1 cellular context compared by ENCODE assay signal in the genomic region with DNA sequence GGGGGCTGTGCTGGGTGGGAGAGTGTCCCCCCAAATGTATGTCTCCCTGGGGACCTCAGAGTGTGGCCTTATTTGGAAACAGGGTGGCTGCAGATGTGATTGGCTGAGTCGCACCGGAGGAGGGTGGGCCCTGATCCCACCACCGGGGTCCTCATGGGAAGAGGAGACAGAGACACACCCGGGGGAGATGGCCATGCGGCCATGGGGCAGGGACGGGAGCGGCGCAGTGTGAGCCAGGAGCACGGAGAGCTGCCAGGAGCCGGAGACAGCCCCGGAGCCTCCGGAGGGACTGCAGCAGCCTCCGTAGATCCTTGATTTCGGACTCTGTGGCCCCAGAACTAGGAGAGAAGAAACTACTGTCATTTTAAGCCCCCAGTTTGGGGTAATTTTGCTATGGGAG.
TF ChIP-seq lines count a peak whose summit lies in the region.

No MANE protein-coding gene starts in this region.

TF ChIP-seq in HepG2, 621 proteins besides CTCF, POLR2A, EP300 and RAD21:
- 0 out of 2 replicates have a peak, but pooled peaks have one; percentile 19 for TF ChIP-seq RXRA (CRISPR knock-in tag; IDR thresholded peaks at IDR 0.05)
- no peak for TF ChIP-seq ZNF33A (CRISPR knock-in tag; IDR thresholded peaks at IDR 0.05; ENCODE audit: borderline replicate concordance)
- no peak for TF ChIP-seq ZNF546 (CRISPR knock-in tag; conservative IDR thresholded peaks at IDR 0.05)
- no peak for TF ChIP-seq HNRNPLL (IDR thresholded peaks at IDR 0.05; ENCODE audit: low read depth, low read length, poor library complexity, severe bottlenecking)
- TF ChIP-seq ZNF350 (CRISPR knock-in tag; IDR thresholded peaks at IDR 0.05; ENCODE audit: borderline replicate concordance, low read depth): no peak
- TF ChIP-seq ZNF263 (CRISPR knock-in tag; IDR thresholded peaks at IDR 0.05): peak; percentile 63
- TF ChIP-seq NR1H2 (CRISPR knock-in tag; IDR thresholded peaks at IDR 0.05; ENCODE audit: borderline replicate concordance, low read depth): no peak
